In the genomic region with DNA sequence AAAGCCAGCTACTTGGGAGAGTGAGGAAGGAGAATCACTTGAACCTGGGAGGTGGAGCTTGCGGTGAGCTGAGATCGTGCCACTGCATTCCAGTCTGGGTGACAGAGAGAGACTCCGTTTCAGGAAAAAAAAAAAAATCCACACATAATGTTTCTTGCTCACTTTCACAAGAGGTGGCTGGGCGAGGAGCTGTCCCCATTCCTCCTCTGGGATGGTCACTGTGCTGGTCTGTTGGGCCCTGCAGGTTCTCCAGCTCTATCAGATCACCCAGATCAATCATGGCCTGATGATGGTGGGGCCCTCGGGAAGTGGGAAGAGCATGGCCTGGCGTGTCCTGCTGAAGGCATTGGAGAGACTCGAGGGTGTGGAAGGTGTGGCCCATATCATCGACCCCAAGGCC, we compare ENCODE assay signal across 15 cellular contexts. TPM values are rescaled to one million over a fixed set of nuclear protein-coding genes. Genes with fewer than 3 reads are reported as not detected.
DNase-seq lines count a peak whose midpoint lies in the region; TF ChIP-seq lines count a peak whose summit lies in the region.
"Had no signal": no experiment of that assay in that cellular context is flagged by ENCODE, and none has a peak within 500 bp of the region (broad histone marks: within the 10 kb centered on the region; RNA-seq: fewer than 3 reads in every experiment).

No MANE protein-coding gene starts in this region.

- peaks cover 97% of the 10 kb centered on the region for H3K36me3 ChIP-seq in CD4-positive, alpha-beta memory T cell (ENCODE audit: insufficient read depth, low read length)

- intact Hi-C loops in head of caudate nucleus (cut with DNase I) = no loop called here
- intact Hi-C loops in CD4-positive, alpha-beta memory T cell (cut with micrococcal nuclease) = no loop called here

- in situ Hi-C loops in GM13976 (cut with MboI; ENCODE audit: low sequenced_read_pairs, unreplicated experiment) = no loop called here

- no peaks in the 10 kb centered on the region for H3K9me3 ChIP-seq in CD4-positive, alpha-beta memory T cell (ENCODE audit: control insufficient read depth in 1 of 2, low read length in 2 of 2)
- H3K9me3 ChIP-seq: Caco-2, HAP-1 had no signal

- H3K4me3 Mint-ChIP-seq in chondrocyte (ENCODE audit: unreplicated experiment) (no peak overlapping the region), glutamatergic neuron (ENCODE audit: unreplicated experiment) (no peak overlapping the region), progenitor cell of endocrine pancreas (ENCODE audit: low read depth) (no peak overlapping the region)
- no peak overlapping the region for H3K4me3 Mint-ChIP-seq in CD4-positive, alpha-beta memory T cell
- H3K4me3 Mint-ChIP-seq: CD8-positive, alpha-beta T cell; HFFc6 had no signal

- no peaks in the 10 kb centered on the region for H3K27me3 ChIP-seq in CD4-positive, alpha-beta memory T cell (ENCODE audit: insufficient read depth, low read length)

- H3K27ac Mint-ChIP-seq in chondrocyte (ENCODE audit: unreplicated experiment) = peak overlapping the region; percentile 25
- H3K27ac Mint-ChIP-seq in glutamatergic neuron (ENCODE audit: unreplicated experiment) = peak overlapping the region; percentile 67
- H3K27ac Mint-ChIP-seq in progenitor cell of endocrine pancreas = peak overlapping the region; percentile 43
- H3K27ac Mint-ChIP-seq in CD4-positive, alpha-beta memory T cell = peak overlapping the region in 1 of 7 donors; percentile 48
- H3K27ac Mint-ChIP-seq: CD8-positive, alpha-beta T cell; HFFc6 had no signal

- POLR2A ChIA-PET in CD4-positive, alpha-beta memory T cell (lab: Charles Lee; ENCODE audit: partially characterized antibody) = no interaction called here

- H3K4me1 Mint-ChIP-seq in chondrocyte (ENCODE audit: low read depth) (no peaks in the 10 kb centered on the region), glutamatergic neuron (ENCODE audit: low read depth, unreplicated experiment) (peaks cover 34% of the 10 kb centered on the region), progenitor cell of endocrine pancreas (ENCODE audit: low read depth) (no peaks in the 10 kb centered on the region)
- H3K4me1 Mint-ChIP-seq in CD4-positive, alpha-beta memory T cell = no peaks in the 10 kb centered on the region

- H3K9me3 Mint-ChIP-seq in chondrocyte (ENCODE audit: low read depth) (no peaks in the 10 kb centered on the region), glutamatergic neuron (ENCODE audit: unreplicated experiment) (peaks cover 32% of the 10 kb centered on the region), progenitor cell of endocrine pancreas (ENCODE audit: low read depth) (no peaks in the 10 kb centered on the region)
- H3K9me3 Mint-ChIP-seq in CD4-positive, alpha-beta memory T cell = no peaks in the 10 kb centered on the region
- H3K9me3 Mint-ChIP-seq: CD8-positive, alpha-beta T cell; HFFc6 had no signal

- no peak overlapping the region for H3K4me3 ChIP-seq in CD4-positive, alpha-beta memory T cell (ENCODE audit: low read length in 2 of 2)
- H3K4me3 ChIP-seq: HAP-1 had no signal

- H3K36me3 Mint-ChIP-seq in chondrocyte (ENCODE audit: low read depth) (peaks cover 80% of the 10 kb centered on the region), glutamatergic neuron (ENCODE audit: unreplicated experiment) (peaks cover 32% of the 10 kb centered on the region), progenitor cell of endocrine pancreas (ENCODE audit: insufficient read depth) (peaks cover 51% of the 10 kb centered on the region)
- H3K36me3 Mint-ChIP-seq in CD4-positive, alpha-beta memory T cell = peaks cover 71 to 93% of the 10 kb centered on the region in 2 donors

- TF ChIP-seq CTCF in chondrocyte (IDR thresholded peaks at IDR 0.05) (no peak), glutamatergic neuron (IDR thresholded peaks at IDR 0.05; ENCODE audit: partially characterized antibody, unreplicated experiment) (no peak), progenitor cell of endocrine pancreas (IDR thresholded peaks at IDR 0.05; ENCODE audit: unreplicated experiment) (no peak), GM13976 (IDR thresholded peaks at IDR 0.05; ENCODE audit: borderline replicate concordance, control extremely low read depth, extremely low read depth, insufficient read depth, missing control alignments) (no peak)

- H3K27me3 Mint-ChIP-seq in chondrocyte (ENCODE audit: low read depth) (no peaks in the 10 kb centered on the region), glutamatergic neuron (ENCODE audit: unreplicated experiment) (peaks cover 34% of the 10 kb centered on the region), progenitor cell of endocrine pancreas (no peaks in the 10 kb centered on the region)
- no peaks in the 10 kb centered on the region for H3K27me3 Mint-ChIP-seq in CD4-positive, alpha-beta memory T cell

- no peak for DNase-seq in chondrocyte (ENCODE audit: low spot score)
- DNase-seq in glutamatergic neuron = no peak
- no peak for DNase-seq in progenitor cell of endocrine pancreas (ENCODE audit: low spot score, unreplicated experiment)
- DNase-seq in head of caudate nucleus = no peak
- DNase-seq in CD4-positive, alpha-beta memory T cell = no peak
- DNase-seq in GM13976 (ENCODE audit: low spot score) = no peak
- DNase-seq: C1 segment of cervical spinal cord; Caco-2; CD8-positive, alpha-beta T cell; DMS79; EL; GDM1; GOT3; HFFc6 had no signal

- no peak overlapping the region for H3K27ac ChIP-seq in CD4-positive, alpha-beta memory T cell (ENCODE audit: low read depth, low read length)

- CTCF ChIA-PET in CD4-positive, alpha-beta memory T cell (lab: Charles Lee; ENCODE audit: partially characterized antibody) = no interaction called here

- H3K4me1 ChIP-seq in CD4-positive, alpha-beta memory T cell (ENCODE audit: insufficient read depth, low read length) = no peaks in the 10 kb centered on the region
- H3K4me1 ChIP-seq: Caco-2, HAP-1 had no signal

RNA-seq across cellular contexts. Expression of a gene that starts 47.3 kb away (rescaled TPM):
- 718 to 842 TPM (median 735 TPM) in 3 replicates for total RNA-seq in chondrocyte
- total RNA-seq in glutamatergic neuron (ENCODE audit: unreplicated experiment) = 2,051 TPM
- total RNA-seq in progenitor cell of endocrine pancreas = 501 and 519 TPM in 2 replicates
- 100 to 1,000 TPM; 314 to 318 TPM for total RNA-seq in CD4-positive, alpha-beta memory T cell
- 10 to 100 TPM; 19.6 to 60.8 TPM for polyA plus RNA-seq in CD4-positive, alpha-beta memory T cell
